Comparison of ENCODE assay signal across 8 cellular contexts in the genomic region with DNA sequence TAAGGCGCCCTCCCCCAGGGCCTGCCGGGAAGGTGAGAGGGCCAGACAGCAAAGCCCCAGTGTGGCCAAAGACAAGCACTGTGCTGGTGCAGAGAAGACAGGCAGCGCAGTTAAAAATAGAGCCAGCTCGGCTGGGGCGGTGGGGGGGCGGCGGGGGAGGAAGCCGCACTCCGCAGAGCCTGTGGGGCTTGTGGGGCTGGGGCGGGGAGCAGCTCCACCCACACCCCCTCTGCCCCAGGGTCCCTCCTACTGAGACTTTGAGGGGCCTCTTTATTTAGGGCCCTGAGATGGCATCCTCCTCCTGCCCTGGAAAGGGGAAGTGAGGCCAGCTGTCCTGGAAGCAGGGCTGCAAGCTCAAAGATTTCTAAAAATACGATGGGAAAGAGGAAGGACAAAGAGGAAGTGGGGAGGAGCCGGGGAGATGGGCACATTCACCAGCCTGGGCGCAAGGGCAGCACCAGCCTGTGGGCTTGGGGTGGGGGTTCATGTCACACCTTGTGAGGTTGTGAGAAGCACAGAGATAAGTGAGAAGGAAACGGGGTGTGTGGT. TPM values are rescaled to one million over a fixed set of nuclear protein-coding genes. Genes with fewer than 3 reads are reported as not detected.
A peak's percentile ranks its signal among the peaks of the same experiment; 100 is the strongest.
DNase-seq lines count a peak whose midpoint lies in the region; ATAC-seq and TF ChIP-seq lines count a peak whose summit lies in the region.

No MANE protein-coding gene starts in this region.

- peak; percentile 61 for DNase-seq in MM.1S
- peak; percentile 43 for DNase-seq in activated gamma-delta T cell (lab: John Stamatoyannopoulos, UW)
- DNase-seq in lower lobe of right lung = peak; percentile 83
- DNase-seq in NCI-H1092 (lab: John Stamatoyannopoulos, UW) = no peak
- DNase-seq in kidney tubule cell (ENCODE audit: low spot score) = no peak
- no peak for DNase-seq in mesenteric fat pad (ENCODE audit: low spot score)
- no peak for DNase-seq in SW480 (ENCODE audit: low spot score)

- H3K4me3 ChIP-seq in DOHH2 (ENCODE audit: low read length) (peak overlapping the region; percentile 84), MM.1S (ENCODE audit: low read length) (peak overlapping the region; percentile 74), lower lobe of right lung (peak overlapping the region; percentile 62)

- H3K9ac ChIP-seq in MM.1S (ENCODE audit: low read length) = peak overlapping the region; percentile 64; the same call in 1 of the 2 replicates

- H3K9me2 ChIP-seq in DOHH2 (replicated peaks; ENCODE audit: control insufficient read depth, low read length) (no peaks in the 10 kb centered on the region), MM.1S (replicated peaks; ENCODE audit: insufficient read depth, low read length) (no peaks in the 10 kb centered on the region)

- H3K79me2 ChIP-seq in DOHH2 (ENCODE audit: control insufficient read depth, low read length) (peaks cover 69% of the 10 kb centered on the region), MM.1S (ENCODE audit: low read length) (peaks cover 18% of the 10 kb centered on the region)

- no peaks in the 10 kb centered on the region for H4K20me1 ChIP-seq in DOHH2 (ENCODE audit: control insufficient read depth, insufficient read depth, low read depth, low read length)
- no peaks in the 10 kb centered on the region for H4K20me1 ChIP-seq in MM.1S (ENCODE audit: insufficient read depth, low read length)

- H3F3A ChIP-seq in DOHH2 (ENCODE audit: control insufficient read depth, insufficient read depth) (peaks cover 40% of the 10 kb centered on the region), MM.1S (ENCODE audit: insufficient read depth, low read length) (peaks cover 9% of the 10 kb centered on the region; the same call in 1 of the 2 replicates)

- peaks cover 52% of the 10 kb centered on the region for H3K36me3 ChIP-seq in DOHH2 (ENCODE audit: control insufficient read depth, low read length)
- H3K36me3 ChIP-seq in MM.1S (replicated peaks; ENCODE audit: insufficient read depth, low read length) = no peaks in the 10 kb centered on the region
- peaks cover 5% of the 10 kb centered on the region for H3K36me3 ChIP-seq in lower lobe of right lung

- H3K9me3 ChIP-seq in DOHH2 (ENCODE audit: control insufficient read depth, insufficient read depth, low read length) (no peaks in the 10 kb centered on the region), MM.1S (replicated peaks; ENCODE audit: insufficient read depth, low read length) (no peaks in the 10 kb centered on the region), lower lobe of right lung (no peaks in the 10 kb centered on the region)

- peak; percentile 76 to 82 for ATAC-seq in lower lobe of right lung

- H3K4me2 ChIP-seq in DOHH2 (ENCODE audit: low read length) (peak overlapping the region; percentile 100), MM.1S (ENCODE audit: low read depth, low read length) (peak overlapping the region; percentile 87; the same call in 1 of the 2 replicates)

- intact Hi-C loops in lower lobe of right lung (cut with DNase I) = no loop called here

- TF ChIP-seq CTCF in DOHH2 (IDR thresholded peaks at IDR 0.05; ENCODE audit: low read depth, low read length, poor library complexity, severe bottlenecking) = no peak
- TF ChIP-seq CTCF in MM.1S (IDR thresholded peaks at IDR 0.05; ENCODE audit: low read length) = no peak
- TF ChIP-seq CTCF in lower lobe of right lung (IDR thresholded peaks at IDR 0.05) = no peak

- H2AFZ ChIP-seq in MM.1S (ENCODE audit: low read length) = peak overlapping the region; percentile 75

- H3K27me3 ChIP-seq in DOHH2 (ENCODE audit: control insufficient read depth, low read length) (no peaks in the 10 kb centered on the region), MM.1S (replicated peaks; ENCODE audit: insufficient read depth, low read length) (no peaks in the 10 kb centered on the region), lower lobe of right lung (ENCODE audit: low read depth) (peaks cover 9% of the 10 kb centered on the region)

- H3K4me1 ChIP-seq in DOHH2 (ENCODE audit: control insufficient read depth, low read length) (peaks cover 77% of the 10 kb centered on the region), MM.1S (ENCODE audit: low read length) (peaks cover 25% of the 10 kb centered on the region), lower lobe of right lung (peaks cover 13% of the 10 kb centered on the region)

- H3K27ac ChIP-seq in DOHH2 (ENCODE audit: low read depth, low read length) (peak overlapping the region; percentile 98), MM.1S (ENCODE audit: low read length) (peak overlapping the region; percentile 67; the same call in 1 of the 2 replicates), lower lobe of right lung (peak overlapping the region; percentile 76)

RNA-seq across cellular contexts. Expression of a gene that starts 2.6 kb away (rescaled TPM):
- total RNA-seq in lower lobe of right lung (45.4 TPM), mesenteric fat pad (44.7 TPM)

RNA-seq across cellular contexts. Expression of a gene that starts 40.8 kb away (rescaled TPM):
- total RNA-seq in lower lobe of right lung = 111 TPM
- total RNA-seq in mesenteric fat pad = 26.1 TPM

Comparison
In these comparisons a context has a peak if more than half of its experiments do, and no peak if none do; other contexts are left out.
1. DNase-seq: peak in MM.1S (single experiment), activated gamma-delta T cell (single experiment) and lower lobe of right lung (single experiment); none in NCI-H1092 (single experiment), kidney tubule cell (single experiment), mesenteric fat pad (single experiment) and SW480 (single experiment).
2. Peak in every context shown above with its lines, with median percentiles within 50 percentile points of each other: H3K27ac ChIP-seq and H3K4me3 ChIP-seq.